8 cellular contexts compared by ENCODE assay signal in genomic region chr6:16338577-16339262, GRCh38.
DNase-seq lines count a peak whose midpoint lies in the region; ATAC-seq and TF ChIP-seq lines count a peak whose summit lies in the region.

No MANE protein-coding gene starts in this region.

- H3K4me2 ChIP-seq in MM.1S (ENCODE audit: low read depth, low read length), result no peak overlapping the region

- H3K36me3 ChIP-seq in endodermal cell (ENCODE audit: control insufficient read depth, insufficient read depth, low read length) (no peaks in the 10 kb centered on the region), MM.1S (replicated peaks; ENCODE audit: insufficient read depth, low read length) (no peaks in the 10 kb centered on the region)
- H3K36me3 ChIP-seq in CD8-positive, alpha-beta memory T cell (ENCODE audit: insufficient read depth, low read length), result no peaks in the 10 kb centered on the region

- H3K27me3 ChIP-seq in endodermal cell (ENCODE audit: control insufficient read depth, insufficient read depth, low read length, poor library complexity, severe bottlenecking) (no peaks in the 10 kb centered on the region), MM.1S (replicated peaks; ENCODE audit: insufficient read depth, low read length) (no peaks in the 10 kb centered on the region)
- no peaks in the 10 kb centered on the region for H3K27me3 ChIP-seq in CD8-positive, alpha-beta memory T cell (ENCODE audit: insufficient read depth, low read length, poor library complexity, severe bottlenecking)

- POLR2A ChIA-PET in CD8-positive, alpha-beta memory T cell (lab: Charles Lee), result no interaction called here

- H3K4me1 ChIP-seq in endodermal cell (ENCODE audit: control insufficient read depth, insufficient read depth, low read length) (no peaks in the 10 kb centered on the region), MM.1S (ENCODE audit: low read length) (no peaks in the 10 kb centered on the region)
- no peaks in the 10 kb centered on the region for H3K4me1 ChIP-seq in CD8-positive, alpha-beta memory T cell (ENCODE audit: insufficient read depth, low read length)

- H3F3A ChIP-seq in MM.1S (ENCODE audit: insufficient read depth, low read length), result no peaks in the 10 kb centered on the region

- CTCF ChIA-PET in CD8-positive, alpha-beta memory T cell (lab: Charles Lee), result no interaction called here

- TF ChIP-seq CTCF in endodermal cell (conservative IDR thresholded peaks at IDR 0.05), result peak; percentile 73
- peak in 1 of 3 experiments; percentile 40 for TF ChIP-seq CTCF in nephron (IDR thresholded peaks at IDR 0.05; ENCODE audit: unreplicated experiment in 3 of 3)
- TF ChIP-seq CTCF in MM.1S (IDR thresholded peaks at IDR 0.05; ENCODE audit: low read length), result no peak

- H3K27me3 Mint-ChIP-seq in endodermal cell (ENCODE audit: insufficient read depth) (no peaks in the 10 kb centered on the region), nephron (ENCODE audit: low read depth) (no peaks in the 10 kb centered on the region)
- H3K27me3 Mint-ChIP-seq in CD8-positive, alpha-beta memory T cell, result no peaks in the 10 kb centered on the region

- no peaks in the 10 kb centered on the region for H3K79me2 ChIP-seq in MM.1S (ENCODE audit: low read length)

- H3K9me3 Mint-ChIP-seq in endodermal cell (peaks cover 3% of the 10 kb centered on the region), nephron (no peaks in the 10 kb centered on the region)
- no peaks in the 10 kb centered on the region for H3K9me3 Mint-ChIP-seq in CD8-positive, alpha-beta memory T cell

- DNase-seq in ELR (ENCODE audit: low read depth) (peak; percentile 99), NCI-H460 (ENCODE audit: extremely low read depth, low read depth) (peak; percentile 17), endodermal cell (peak; percentile 67), MM.1S (no peak)
- no peak for DNase-seq in CD8-positive, alpha-beta memory T cell

- H3K9ac ChIP-seq in endodermal cell (ENCODE audit: extremely low read depth, low read length, poor library complexity, severe bottlenecking) (no peak overlapping the region), MM.1S (ENCODE audit: low read length) (no peak overlapping the region)

- H3K9me2 ChIP-seq in MM.1S (replicated peaks; ENCODE audit: insufficient read depth, low read length), result no peaks in the 10 kb centered on the region

- no peak overlapping the region for H3K4me3 ChIP-seq in endodermal cell (ENCODE audit: low read length)
- no peak overlapping the region for H3K4me3 ChIP-seq in CD8-positive, alpha-beta memory T cell (ENCODE audit: low read length)
- no peak overlapping the region for H3K4me3 ChIP-seq in MM.1S (ENCODE audit: low read length)

- WGBS in endodermal cell (ENCODE audit: insufficient coverage in 1 of 2, insufficient read length in 1 of 2), 2 experiments, result 69 to 75% methylated on average over 5 to 10 of the region's 10 CpGs

- H3K27ac ChIP-seq in endodermal cell (ENCODE audit: low read depth, low read length) (no peak overlapping the region), MM.1S (ENCODE audit: low read length) (no peak overlapping the region)
- no peak overlapping the region for H3K27ac ChIP-seq in CD8-positive, alpha-beta memory T cell (ENCODE audit: low read depth, low read length)

- ATAC-seq in HG03565 (IDR thresholded peaks at IDR 0.05; ENCODE audit: unreplicated experiment) (no peak), HG02870 (IDR thresholded peaks at IDR 0.05; ENCODE audit: unreplicated experiment) (no peak)

- H2AFZ ChIP-seq in MM.1S (ENCODE audit: low read length), result no peak overlapping the region

- H4K20me1 ChIP-seq in MM.1S (ENCODE audit: insufficient read depth, low read length), result no peaks in the 10 kb centered on the region

- H3K36me3 Mint-ChIP-seq in endodermal cell (ENCODE audit: low read depth) (no peaks in the 10 kb centered on the region), nephron (ENCODE audit: low read depth) (no peaks in the 10 kb centered on the region)
- peaks cover 0 to 19% (median 5%) of the 10 kb centered on the region in 3 donors for H3K36me3 Mint-ChIP-seq in CD8-positive, alpha-beta memory T cell

- no peaks in the 10 kb centered on the region for H3K4me1 Mint-ChIP-seq in endodermal cell
- H3K4me1 Mint-ChIP-seq in nephron, result peaks cover 60% of the 10 kb centered on the region
- H3K4me1 Mint-ChIP-seq in CD8-positive, alpha-beta memory T cell, result peaks cover 4 to 21% (median 5%) of the 10 kb centered on the region in 3 donors

- no peaks in the 10 kb centered on the region for H3K9me3 ChIP-seq in endodermal cell (ENCODE audit: control insufficient read depth, low read length)
- H3K9me3 ChIP-seq in CD8-positive, alpha-beta memory T cell (ENCODE audit: low read length), result no peaks in the 10 kb centered on the region
- H3K9me3 ChIP-seq in MM.1S (replicated peaks; ENCODE audit: insufficient read depth, low read length), result no peaks in the 10 kb centered on the region

- H3K4me3 Mint-ChIP-seq in endodermal cell (no peak overlapping the region), nephron (peak overlapping the region in 1 of 3 experiments; percentile 31)
- no peak overlapping the region for H3K4me3 Mint-ChIP-seq in CD8-positive, alpha-beta memory T cell

- H3K27ac Mint-ChIP-seq in endodermal cell, result no peak overlapping the region
- H3K27ac Mint-ChIP-seq in nephron, result peak overlapping the region; percentile 68 to 73 (median 69)
- H3K27ac Mint-ChIP-seq in CD8-positive, alpha-beta memory T cell, result peak overlapping the region in 3 of 8 donors; percentile 4 to 91 (median 56)

Comparison
In these comparisons a context has a peak if more than half of its experiments do, and no peak if none do; other contexts are left out.
1. DNase-seq: peak in ELR (single experiment), NCI-H460 (single experiment) and endodermal cell (single experiment); none in CD8-positive, alpha-beta memory T cell (0 of 5) and MM.1S (single experiment).